Comparison of ENCODE assay signal across 15 cellular contexts in genomic region chr1:200732438-200732837, GRCh38.
"Had no signal": no experiment of that assay in that cellular context is flagged by ENCODE, and none has a peak within 500 bp of the region (broad histone marks: within the 10 kb centered on the region; RNA-seq: fewer than 3 reads in every experiment).

No MANE protein-coding gene starts in this region.

- DNase-seq: activated B cell treated with CpG ODN at 0.5 μM for 24 hours; activated CD4-positive, alpha-beta T cell treated with anti-CD3 and anti-CD28 coated beads, Interleukin-2, amount 10 ng/mL, durations not matched to agents 7 days and 5 days; activated CD8-positive, alpha-beta memory T cell treated with anti-CD3 and anti-CD28 coated beads, Interleukin-2, amount 50 U/mL, for 48 hours; activated gamma-delta T cell; activated T-cell treated with anti-CD3 and anti-CD28 coated beads, Interleukin-2, amount 50 U/mL, for 72 hours; amniotic stem cell; central memory CD4-positive, alpha-beta T cell; colonic mucosa; foreskin fibroblast; hippocampal formation; kidney glomerular epithelial cell; mesenchymal stem cell; naive thymus-derived CD8-positive, alpha-beta T cell; stimulated activated naive CD8-positive, alpha-beta T cell treated with anti-CD3 and anti-CD28 coated beads, Interleukin-15, amount 100 ng/mL, for 72 hours had no signal

- ATAC-seq: activated T-cell treated with anti-CD3 and anti-CD28 coated beads, Interleukin-2, amount 50 U/mL, for 72 hours; naive thymus-derived CD8-positive, alpha-beta T cell; sciatic nerve; stimulated activated naive CD8-positive, alpha-beta T cell treated with anti-CD3 and anti-CD28 coated beads, Interleukin-15, amount 100 ng/mL, for 72 hours had no signal
